In the genomic region with DNA sequence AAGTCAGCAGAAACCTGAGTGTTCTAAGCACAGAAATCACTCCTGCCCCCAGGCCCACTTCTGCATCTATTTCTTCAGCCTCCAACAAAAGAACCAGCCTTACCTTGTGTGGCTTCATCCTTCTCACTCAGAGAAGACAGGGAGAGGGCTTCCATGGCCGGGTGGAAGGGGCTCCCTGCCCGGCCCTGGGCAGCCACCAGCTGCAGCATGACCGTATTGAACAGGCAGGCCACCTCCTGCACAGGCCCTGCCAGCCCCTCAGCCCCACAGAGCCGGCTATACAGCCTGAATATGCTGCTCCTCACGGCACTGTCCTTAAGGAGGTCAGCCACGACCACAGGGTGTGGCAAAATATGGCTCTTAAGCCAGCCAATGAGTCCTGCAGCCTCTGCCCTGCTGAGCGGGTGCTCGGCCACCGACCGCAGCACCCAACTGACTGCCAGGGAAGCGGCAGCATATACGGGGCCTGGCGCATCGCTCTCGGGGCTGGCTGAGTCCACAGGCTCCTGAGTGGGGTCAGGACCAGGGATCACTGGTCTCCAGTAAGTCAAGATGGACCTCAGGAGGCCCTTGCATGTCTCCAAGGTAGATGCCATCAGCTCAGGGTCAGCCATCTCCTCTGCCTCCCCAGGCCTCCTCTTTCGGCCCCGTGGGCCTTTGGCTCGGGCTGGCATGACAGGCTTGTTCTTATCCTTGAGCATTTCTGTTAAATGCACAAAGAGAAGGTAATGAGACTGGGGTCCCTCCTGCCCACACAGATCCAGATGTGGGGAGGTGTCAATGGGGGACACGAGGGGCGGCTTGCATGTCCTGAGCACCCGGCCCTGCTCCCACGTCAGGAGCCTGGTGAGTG, we compare ENCODE assay signal across 1 cellular context.
TF ChIP-seq lines count a peak whose summit lies in the region.

No MANE protein-coding gene starts in this region.

TF ChIP-seq in IMR-90, 13 proteins besides CTCF, POLR2A, EP300 and RAD21:
- TF ChIP-seq, protein P1, sequence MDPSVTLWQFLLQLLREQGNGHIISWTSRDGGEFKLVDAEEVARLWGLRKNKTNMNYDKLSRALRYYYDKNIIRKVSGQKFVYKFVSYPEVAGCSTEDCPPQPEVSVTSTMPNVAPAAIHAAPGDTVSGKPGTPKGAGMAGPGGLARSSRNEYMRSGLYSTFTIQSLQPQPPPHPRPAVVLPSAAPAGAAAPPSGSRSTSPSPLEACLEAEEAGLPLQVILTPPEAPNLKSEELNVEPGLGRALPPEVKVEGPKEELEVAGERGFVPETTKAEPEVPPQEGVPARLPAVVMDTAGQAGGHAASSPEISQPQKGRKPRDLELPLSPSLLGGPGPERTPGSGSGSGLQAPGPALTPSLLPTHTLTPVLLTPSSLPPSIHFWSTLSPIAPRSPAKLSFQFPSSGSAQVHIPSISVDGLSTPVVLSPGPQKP (IDR thresholded peaks at IDR 0.05; ENCODE audit: borderline replicate concordance, low read depth, low read length) = no peak
- TF ChIP-seq RCOR1 (IDR thresholded peaks at IDR 0.05; ENCODE audit: insufficient replicate concordance, low read length) (no peak), NFE2L2 (IDR thresholded peaks at IDR 0.05; ENCODE audit: low read depth, low read length) (no peak), SMC3 (IDR thresholded peaks at IDR 0.05; ENCODE audit: low read depth, low read length) (no peak), CHD1 (IDR thresholded peaks at IDR 0.05; ENCODE audit: low read depth, low read length) (no peak), MAZ (IDR thresholded peaks at IDR 0.05; ENCODE audit: borderline replicate concordance, low read depth, low read length) (no peak), BHLHE40 (IDR thresholded peaks at IDR 0.05; ENCODE audit: low read depth, low read length) (no peak), MXI1 (IDR thresholded peaks at IDR 0.05; ENCODE audit: borderline replicate concordance, low read depth, low read length) (no peak), FOS (IDR thresholded peaks at IDR 0.05; ENCODE audit: low read depth, low read length) (no peak), CEBPB (IDR thresholded peaks at IDR 0.05; ENCODE audit: low read depth, low read length) (no peak)
